In genomic region chr17:74776044-74776962, GRCh38 we compare ENCODE assay signal across 8 cellular contexts. TPM values are rescaled to one million over a fixed set of nuclear protein-coding genes. Genes with fewer than 3 reads are reported as not detected.
DNase-seq lines count a peak whose midpoint lies in the region; ATAC-seq and TF ChIP-seq lines count a peak whose summit lies in the region.

TSS of gene NAT9 (minus strand) at chr17:74776345. CDS start at chr17:74775698, 647 bp downstream.

- peaks cover 41% of the 10 kb centered on the region for H3K36me3 Mint-ChIP-seq in activated T-helper 2 cell treated with anti-CD3 and anti-CD28 coated beads, Interferon-gamma antibody, Interleukin-2, Interleukin-4, amounts not matched to agents 10 μg/mL and 5 μg/mL and 100 μg/mL, durations not matched to agents 14 hours and 24 hours and 36 hours (ENCODE audit: low read depth)
- no peaks in the 10 kb centered on the region for H3K36me3 Mint-ChIP-seq in natural killer cell treated with Interleukin-12 subunit alpha and Interleukin-12 subunit beta and Interleukin-15 and Interleukin-18, amount 100 ng/mL, for 72 hours

- H3K27ac Mint-ChIP-seq in activated T-helper 2 cell treated with anti-CD3 and anti-CD28 coated beads, Interferon-gamma antibody, Interleukin-2, Interleukin-4, amounts not matched to agents 10 μg/mL and 5 μg/mL and 100 μg/mL, durations not matched to agents 14 hours and 24 hours and 36 hours, result peak within 1 kb of the TSS; percentile 90
- peak within 1 kb of the TSS; percentile 97 for H3K27ac Mint-ChIP-seq in natural killer cell treated with Interleukin-12 subunit alpha and Interleukin-12 subunit beta and Interleukin-15 and Interleukin-18, amount 100 ng/mL, for 72 hours

- peak within 1 kb of the TSS; percentile 50 for H3K27ac ChIP-seq in RWPE2 (ENCODE audit: poor library complexity, severe bottlenecking)

- H3K9me3 ChIP-seq in Loucy (ENCODE audit: insufficient read depth, low read depth, low read length), result no peaks in the 10 kb centered on the region
- H3K9me3 ChIP-seq in RWPE2 (ENCODE audit: severe bottlenecking), result no peaks in the 10 kb centered on the region

- H3K4me1 Mint-ChIP-seq in activated T-helper 2 cell treated with anti-CD3 and anti-CD28 coated beads, Interferon-gamma antibody, Interleukin-2, Interleukin-4, amounts not matched to agents 10 μg/mL and 5 μg/mL and 100 μg/mL, durations not matched to agents 14 hours and 24 hours and 36 hours (ENCODE audit: low read depth), result peaks cover 48% of the 10 kb centered on the region
- H3K4me1 Mint-ChIP-seq in natural killer cell treated with Interleukin-12 subunit alpha and Interleukin-12 subunit beta and Interleukin-15 and Interleukin-18, amount 100 ng/mL, for 72 hours (ENCODE audit: low read depth in 2 of 2), result peaks cover 58 to 70% of the 10 kb centered on the region in 2 donors

- H3K4me3 ChIP-seq in Loucy (ENCODE audit: low read length, poor library complexity, severe bottlenecking) (peak within 1 kb of the TSS; percentile 90), RWPE2 (ENCODE audit: severe bottlenecking) (peak within 1 kb of the TSS; percentile 70), fibroblast of pulmonary artery (replicated peaks; ENCODE audit: low read depth, low read length) (peak within 1 kb of the TSS; percentile 91)

- DNase-seq in Daoy (ENCODE audit: low read depth) (peak; percentile 99), H4 (ENCODE audit: low spot score) (peak; percentile 95), RWPE2 (ENCODE audit: low spot score) (peak; percentile 99), fibroblast of pulmonary artery (ENCODE audit: low read depth) (peak; percentile 96)
- peak; percentile 98 for DNase-seq in activated T-helper 2 cell treated with anti-CD3 and anti-CD28 coated beads, Interferon-gamma antibody, Interleukin-2, Interleukin-4, amounts not matched to agents 10 μg/mL and 5 μg/mL and 100 μg/mL, durations not matched to agents 14 hours and 24 hours and 36 hours (ENCODE audit: low spot score)
- DNase-seq in natural killer cell treated with Interleukin-12 subunit alpha and Interleukin-12 subunit beta and Interleukin-15 and Interleukin-18, amount 100 ng/mL, for 72 hours (ENCODE audit: low spot score), result peak; percentile 100
- peak; percentile 98 for DNase-seq in stimulated activated naive CD4-positive, alpha-beta T cell treated with Interleukin-2 at 50 U/mL for 16 hours (lab: John Stamatoyannopoulos, UW)

- H3K36me3 ChIP-seq in Loucy (ENCODE audit: insufficient read depth, low read length), result peaks cover 21% of the 10 kb centered on the region; the same call in 1 of the 2 replicates
- peaks cover 40% of the 10 kb centered on the region for H3K36me3 ChIP-seq in RWPE2 (ENCODE audit: low read depth)

- intact Hi-C loops in activated T-helper 2 cell treated with anti-CD3 and anti-CD28 coated beads, Interferon-gamma antibody, Interleukin-2, Interleukin-4, amounts not matched to agents 10 μg/mL and 5 μg/mL and 100 μg/mL, durations not matched to agents 14 hours and 24 hours and 36 hours (cut with micrococcal nuclease), result no loop called here

- peaks cover 57% of the 10 kb centered on the region for H3K79me2 ChIP-seq in Loucy (ENCODE audit: insufficient read depth, low read length)

- no peaks in the 10 kb centered on the region for H3K9me2 ChIP-seq in Loucy (replicated peaks; ENCODE audit: low read depth, low read length)

- no peaks in the 10 kb centered on the region for H3K9me3 Mint-ChIP-seq in activated T-helper 2 cell treated with anti-CD3 and anti-CD28 coated beads, Interferon-gamma antibody, Interleukin-2, Interleukin-4, amounts not matched to agents 10 μg/mL and 5 μg/mL and 100 μg/mL, durations not matched to agents 14 hours and 24 hours and 36 hours
- H3K9me3 Mint-ChIP-seq in natural killer cell treated with Interleukin-12 subunit alpha and Interleukin-12 subunit beta and Interleukin-15 and Interleukin-18, amount 100 ng/mL, for 72 hours, result no peaks in the 10 kb centered on the region

- no peaks in the 10 kb centered on the region for H3F3A ChIP-seq in Loucy (ENCODE audit: low read depth)

- peak within 1 kb of the TSS; percentile 89 for H3K4me2 ChIP-seq in Loucy (ENCODE audit: low read depth, low read length, poor library complexity, severe bottlenecking)

- no peaks in the 10 kb centered on the region for H3K27me3 ChIP-seq in Loucy (ENCODE audit: insufficient read depth, low read length, poor library complexity, severe bottlenecking)
- H3K27me3 ChIP-seq in RWPE2 (ENCODE audit: insufficient read depth, poor library complexity, severe bottlenecking), result no peaks in the 10 kb centered on the region

- TF ChIP-seq CTCF in Loucy (conservative IDR thresholded peaks at IDR 0.05; ENCODE audit: low read length) (no peak), RWPE2 (IDR thresholded peaks at IDR 0.05; ENCODE audit: poor library complexity, severe bottlenecking) (no peak), fibroblast of pulmonary artery (IDR thresholded peaks at IDR 0.05; ENCODE audit: low read length, missing control alignments) (no peak)

- H3K4me3 Mint-ChIP-seq in activated T-helper 2 cell treated with anti-CD3 and anti-CD28 coated beads, Interferon-gamma antibody, Interleukin-2, Interleukin-4, amounts not matched to agents 10 μg/mL and 5 μg/mL and 100 μg/mL, durations not matched to agents 14 hours and 24 hours and 36 hours (ENCODE audit: low read depth), result peak within 1 kb of the TSS; percentile 99
- H3K4me3 Mint-ChIP-seq in natural killer cell treated with Interleukin-12 subunit alpha and Interleukin-12 subunit beta and Interleukin-15 and Interleukin-18, amount 100 ng/mL, for 72 hours, result peak within 1 kb of the TSS; percentile 100

- peaks cover 11% of the 10 kb centered on the region for H4K20me1 ChIP-seq in Loucy (ENCODE audit: insufficient read depth, low read length, poor library complexity, severe bottlenecking)

- peaks cover 44% of the 10 kb centered on the region for H3K4me1 ChIP-seq in Loucy (ENCODE audit: insufficient read depth, low read length, poor library complexity, severe bottlenecking)
- H3K4me1 ChIP-seq in RWPE2 (ENCODE audit: insufficient read depth, poor library complexity, severe bottlenecking), result peaks cover 4% of the 10 kb centered on the region

- peak; percentile 86 for ATAC-seq in RWPE2 (ENCODE audit: low read depth)
- peak; percentile 88 to 94 for ATAC-seq in natural killer cell treated with Interleukin-12 subunit alpha and Interleukin-12 subunit beta and Interleukin-15 and Interleukin-18, amount 100 ng/mL, for 72 hours

- peak within 1 kb of the TSS; percentile 51; the same call in 1 of the 2 replicates for H2AFZ ChIP-seq in Loucy (ENCODE audit: low read length)

- no peaks in the 10 kb centered on the region for H3K27me3 Mint-ChIP-seq in activated T-helper 2 cell treated with anti-CD3 and anti-CD28 coated beads, Interferon-gamma antibody, Interleukin-2, Interleukin-4, amounts not matched to agents 10 μg/mL and 5 μg/mL and 100 μg/mL, durations not matched to agents 14 hours and 24 hours and 36 hours (ENCODE audit: low read depth)
- no peaks in the 10 kb centered on the region for H3K27me3 Mint-ChIP-seq in natural killer cell treated with Interleukin-12 subunit alpha and Interleukin-12 subunit beta and Interleukin-15 and Interleukin-18, amount 100 ng/mL, for 72 hours

- peak within 1 kb of the TSS; percentile 77 for H3K9ac ChIP-seq in Loucy (ENCODE audit: low read depth, low read length, poor library complexity, severe bottlenecking)

RNA-seq across cellular contexts. Expression of gene NAT9, which starts in this region (rescaled TPM):
- total RNA-seq in Daoy (2014; rRNA removed; shearing (Covaris generic)), result 30.0 and 31.1 TPM in 2 replicates
- 25.3 and 35.8 TPM in 2 replicates for total RNA-seq in H4 (2014; rRNA removed; shearing (Covaris generic))
- total RNA-seq in activated T-helper 2 cell treated with anti-CD3 and anti-CD28 coated beads, Interferon-gamma antibody, Interleukin-2, Interleukin-4, amounts not matched to agents 10 μg/mL and 5 μg/mL and 100 μg/mL, durations not matched to agents 14 hours and 24 hours and 36 hours, result 55.3 TPM in 2 replicates
- total RNA-seq in natural killer cell treated with Interleukin-12 subunit alpha and Interleukin-12 subunit beta and Interleukin-15 and Interleukin-18, amount 100 ng/mL, for 72 hours, result 10 to 100 TPM; 42.9 to 60.7 TPM

Comparison
In these comparisons a context has a peak if more than half of its experiments do, and no peak if none do; other contexts are left out.
1. Peak in every context shown above with its lines: DNase-seq, ATAC-seq, H3K4me3 ChIP-seq and H3K27ac ChIP-seq.